25 cellular contexts compared by ENCODE assay signal in genomic region chrX:47645530-47645929, GRCh38. TPM values are rescaled to one million over a fixed set of nuclear protein-coding genes. Genes with fewer than 3 reads are reported as not detected.
DNase-seq lines count a peak whose midpoint lies in the region; ATAC-seq and TF ChIP-seq lines count a peak whose summit lies in the region.
"Had no signal": no experiment of that assay in that cellular context is flagged by ENCODE, and none has a peak within 500 bp of the region (broad histone marks: within the 10 kb centered on the region; RNA-seq: fewer than 3 reads in every experiment).

No MANE protein-coding gene starts in this region.

- H2BK12ac ChIP-seq in H9 (ENCODE audit: insufficient read length, low read depth, low read length): no peak overlapping the region

- H3T11ph ChIP-seq in H9 (ENCODE audit: low read length): no peak overlapping the region

- H3K4me1 Mint-ChIP-seq in H9: peaks cover 14 to 16% of the 10 kb centered on the region in 2 experiments
- H3K4me1 Mint-ChIP-seq in WTC11: peaks cover 15% of the 10 kb centered on the region
- peaks cover 16% of the 10 kb centered on the region for H3K4me1 Mint-ChIP-seq in mesothelial cell of epicardium

- peaks cover 52% of the 10 kb centered on the region for H3K9me3 ChIP-seq in H9 (ENCODE audit: control insufficient read depth, low read depth, low read length)
- H3K9me3 ChIP-seq in parathyroid adenoma (ENCODE audit: control insufficient read depth, low read length): no peaks in the 10 kb centered on the region
- H3K9me3 ChIP-seq in tibial nerve: no peaks in the 10 kb centered on the region
- H3K9me3 ChIP-seq: BE2C, gastrocnemius medialis, HAP-1 had no signal

- H2BK15ac ChIP-seq in H9 (ENCODE audit: low read depth, low read length): no peak overlapping the region

- H2BK5ac ChIP-seq in H9 (ENCODE audit: insufficient read length, low read length): no peak overlapping the region

- no peak overlapping the region for H4K91ac ChIP-seq in H9 (ENCODE audit: insufficient read length, low read depth, low read length)

- H3K27me3 Mint-ChIP-seq in H9 (ENCODE audit: low read depth): no peaks in the 10 kb centered on the region; the same call in none of the 2 replicates
- H3K27me3 Mint-ChIP-seq in WTC11 (ENCODE audit: low read depth): no peaks in the 10 kb centered on the region
- no peaks in the 10 kb centered on the region for H3K27me3 Mint-ChIP-seq in mesothelial cell of epicardium (ENCODE audit: low read depth)
- H3K27me3 Mint-ChIP-seq: type B pancreatic cell had no signal

- H3K27ac Mint-ChIP-seq in H9 (0 out of 7 replicates have a peak overlapping the region, but pooled peaks of 1 of the 3 experiments have one; percentile 23), WTC11 (peak overlapping the region; percentile 60; the same call in 1 of the 2 replicates), mesothelial cell of epicardium (no peak overlapping the region)

- H3K4me2 ChIP-seq in H9 (ENCODE audit: insufficient read depth, insufficient read length, low read length): no peak overlapping the region
- H3K4me2 ChIP-seq in parathyroid adenoma (ENCODE audit: low read length): no peak overlapping the region

- H3K36me3 Mint-ChIP-seq in H9 (ENCODE audit: insufficient read depth in 1 of 3, low read depth in 3 of 3) (peaks cover 30 to 54% (median 49%) of the 10 kb centered on the region in 3 experiments), WTC11 (peaks cover 17% of the 10 kb centered on the region), mesothelial cell of epicardium (peaks cover 16% of the 10 kb centered on the region)

- H3K9ac ChIP-seq in H9 (ENCODE audit: extremely low read depth, insufficient read length, low read length): peak overlapping the region; percentile 7
- no peak overlapping the region for H3K9ac ChIP-seq in parathyroid adenoma

- H4K8ac ChIP-seq in H9 (replicated peaks; ENCODE audit: insufficient read length, low read depth, low read length): no peak overlapping the region

- ATAC-seq in WTC11: no peak
- no peak for ATAC-seq in GM19397 (IDR thresholded peaks at IDR 0.05; ENCODE audit: unreplicated experiment)
- ATAC-seq: gastrocnemius medialis had no signal

- H3K36me3 ChIP-seq in parathyroid adenoma (ENCODE audit: control insufficient read depth, insufficient read depth, low read length) (no peaks in the 10 kb centered on the region), tibial nerve (peaks cover 0 to 20% (median 0%) of the 10 kb centered on the region in 3 donors)
- H3K36me3 ChIP-seq: BE2C had no signal

- no peak overlapping the region for H3K4me3 ChIP-seq in fibroblast of villous mesenchyme (ENCODE audit: low read depth, low read length)
- H3K4me3 ChIP-seq in parathyroid adenoma (ENCODE audit: low read depth, low read length): no peak overlapping the region
- no peak overlapping the region for H3K4me3 ChIP-seq in tibial nerve
- H3K4me3 ChIP-seq: gastrocnemius medialis, HAP-1, sigmoid colon had no signal

- CTCF ChIA-PET in WTC11 (lab: Charles Lee): interaction anchor here (2.0 kb wide), 1 partner anchor 77 kb away, joined by 12 read pairs; no protein-coding TSS in a partner anchor

- H3K79me2 ChIP-seq in H9 (ENCODE audit: insufficient read depth, low read length) (no peaks in the 10 kb centered on the region), parathyroid adenoma (peaks cover 9% of the 10 kb centered on the region)

- H3K9me3 Mint-ChIP-seq in H9 (peaks cover 79 to 82% of the 10 kb centered on the region in 2 experiments), WTC11 (0 out of 2 replicates have a peak, but pooled peaks cover 4% of the 10 kb centered on the region), mesothelial cell of epicardium (peaks cover 15% of the 10 kb centered on the region)
- H3K9me3 Mint-ChIP-seq: activated T-cell treated with anti-CD3 and anti-CD28 coated beads, Interleukin-2, amount 50 U/mL, for 4 hours; CD8-positive, alpha-beta memory T cell; type B pancreatic cell had no signal

- H3K18ac ChIP-seq in H9 (ENCODE audit: insufficient read length, low read depth, low read length): no peak overlapping the region

- H2AK5ac ChIP-seq in H9 (ENCODE audit: insufficient read length, low read length): no peak overlapping the region

- TF ChIP-seq CTCF in H9 (conservative IDR thresholded peaks at IDR 0.05): no peak
- TF ChIP-seq CTCF in WTC11 (IDR thresholded peaks at IDR 0.05): no peak
- no peak for TF ChIP-seq CTCF in fibroblast of villous mesenchyme (IDR thresholded peaks at IDR 0.05; ENCODE audit: insufficient read depth, low read depth, low read length)
- no peak for TF ChIP-seq CTCF in parathyroid adenoma (IDR thresholded peaks at IDR 0.05)
- TF ChIP-seq CTCF in tibial nerve (IDR thresholded peaks at IDR 0.05): no peak
- no peak for TF ChIP-seq CTCF in mesothelial cell of epicardium (IDR thresholded peaks at IDR 0.05; ENCODE audit: unreplicated experiment)

- H3K4me1 ChIP-seq in H9 (ENCODE audit: insufficient read depth, low read length) (no peaks in the 10 kb centered on the region), parathyroid adenoma (no peaks in the 10 kb centered on the region), tibial nerve (peaks cover 0 to 26% (median 4%) of the 10 kb centered on the region in 4 donors)
- H3K4me1 ChIP-seq: BE2C had no signal

- H3K27ac ChIP-seq in H9 (ENCODE audit: insufficient read length, low read depth, low read length) (no peak overlapping the region), parathyroid adenoma (peak overlapping the region; percentile 51), tibial nerve (peak overlapping the region in 1 of 4 donors; percentile 20)
- H3K27ac ChIP-seq: gastrocnemius medialis, sigmoid colon, VCaP had no signal

- no peaks in the 10 kb centered on the region for H4K20me1 ChIP-seq in H9 (ENCODE audit: control insufficient read depth, insufficient read depth, insufficient read length)

- no peak for DNase-seq in H9
- DNase-seq in WTC11 (ENCODE audit: low spot score): no peak
- peak; percentile 30 for DNase-seq in fibroblast of villous mesenchyme (ENCODE audit: low read depth)
- DNase-seq in DMS79 (lab: John Stamatoyannopoulos, UW): no peak
- DNase-seq in tibial nerve (ENCODE audit: low spot score in 2 of 2): no peak
- no peak for DNase-seq in mesothelial cell of epicardium (ENCODE audit: low spot score in 2 of 2, unreplicated experiment in 2 of 2)
- DNase-seq: activated CD4-positive, alpha-beta T cell treated with anti-CD3 and anti-CD28 coated beads for 48 hours; activated T-cell treated with anti-CD3 and anti-CD28 coated beads, Interleukin-2, amount 50 U/mL, for 4 hours; BE2C; CD8-positive, alpha-beta memory T cell; gastrocnemius medialis; Karpas-422; kidney glomerular epithelial cell; mesenchymal stem cell; MV-4-11; NCI-H1436; SHP77; sigmoid colon; stimulated activated CD4-positive, alpha-beta T cell treated with anti-CD3 and anti-CD28 coated beads, Interleukin-12 subunit alpha, Interleukin-12 subunit beta, amount 100 ng/mL, for 4 hours; stimulated activated CD4-positive, alpha-beta T cell treated with anti-CD3 and anti-CD28 coated beads, Interleukin-4, amount 100 ng/mL, for 1 hour had no signal

- H3K4me3 Mint-ChIP-seq in H9 (no peak overlapping the region), WTC11 (no peak overlapping the region), mesothelial cell of epicardium (no peak overlapping the region)
- H3K4me3 Mint-ChIP-seq: activated T-cell treated with anti-CD3 and anti-CD28 coated beads, Interleukin-2, amount 50 U/mL, for 4 hours; type B pancreatic cell had no signal

- H3K23ac ChIP-seq in H9 (ENCODE audit: insufficient read length, low read depth, low read length): no peak overlapping the region

- no peaks in the 10 kb centered on the region for H3K27me3 ChIP-seq in H9 (ENCODE audit: insufficient read depth, low read length)
- H3K27me3 ChIP-seq in parathyroid adenoma (ENCODE audit: control insufficient read depth, insufficient read depth, low read length): no peaks in the 10 kb centered on the region
- H3K27me3 ChIP-seq in tibial nerve: no peaks in the 10 kb centered on the region
- H3K27me3 ChIP-seq: BE2C, gastrocnemius medialis, sigmoid colon had no signal

- no peak for TF ChIP-seq EP300 in tibial nerve (IDR thresholded peaks at IDR 0.05)

- no peak overlapping the region for H3K56ac ChIP-seq in H9 (ENCODE audit: insufficient read length, low read depth, low read length)

- no peak overlapping the region for H3K4ac ChIP-seq in H9 (ENCODE audit: low read depth, low read length)

- H2AFZ ChIP-seq in H9 (ENCODE audit: low read length) (no peak overlapping the region), parathyroid adenoma (no peak overlapping the region)

- no CpG with 5 or more reads among the region's 10 CpGs for WGBS in H9 (ENCODE audit: extremely low coverage, insufficient read length, low lambda C conversion rate)
- WGBS in tibial nerve, 2 donors: 73 to 81% methylated on average over 10 of the region's 10 CpGs

- POLR2A ChIA-PET in WTC11 (lab: Charles Lee): interaction anchor here (1.3 kb wide), 1 partner anchor 21 kb away, joined by 4 read pairs; no protein-coding TSS in a partner anchor

- H3K23me2 ChIP-seq in H9 (ENCODE audit: insufficient read length, low read depth, low read length, poor library complexity, severe bottlenecking): no peaks in the 10 kb centered on the region

- no peak overlapping the region for H2BK120ac ChIP-seq in H9 (ENCODE audit: low read depth, low read length, poor library complexity, severe bottlenecking)

- no peak overlapping the region for H4K5ac ChIP-seq in H9 (ENCODE audit: insufficient read length, low read depth, low read length)

- TF ChIP-seq POLR2A in tibial nerve (IDR thresholded peaks at IDR 0.05): no peak

- peaks cover 2% of the 10 kb centered on the region for H3K79me1 ChIP-seq in H9 (ENCODE audit: insufficient read depth, low read depth, low read length, poor library complexity, severe bottlenecking)

- no peak overlapping the region for H3K14ac ChIP-seq in H9 (ENCODE audit: insufficient read depth, low read length)

- no peak overlapping the region for H2BK20ac ChIP-seq in H9 (ENCODE audit: low read depth, low read length, poor library complexity, severe bottlenecking)

RNA-seq across cellular contexts. Expression of gene ELK1, which starts 4.8 kb away (rescaled TPM):
- total RNA-seq in H9 (2021) (49.2 and 49.8 TPM in 2 replicates), WTC11 (2021) (35.2 to 35.8 TPM (median 35.3 TPM) in 3 replicates), fibroblast of villous mesenchyme (21.2 and 22.5 TPM in 2 replicates), tibial nerve (10 to 100 TPM; 22.9 to 38.4 (median 25.8) TPM), mesothelial cell of epicardium (34.6 to 35.4 TPM (median 35.0 TPM) in 3 replicates)

RNA-seq across cellular contexts. Expression of gene UXT, which starts 13.4 kb away (rescaled TPM):
- total RNA-seq in H9 (2021): 83.0 and 95.1 TPM in 2 replicates
- 68.6 to 80.5 TPM (median 79.9 TPM) in 3 replicates for total RNA-seq in WTC11 (2021)
- 91.5 and 101 TPM in 2 replicates for total RNA-seq in fibroblast of villous mesenchyme
- 100 to 1,000 TPM in 3 of 4 donors, 10 to 100 TPM in 1; 95.7 to 129 (median 118) TPM for total RNA-seq in tibial nerve
- total RNA-seq in mesothelial cell of epicardium: 70.1 to 71.5 TPM (median 71.4 TPM) in 3 replicates

RNA-seq across cellular contexts. Expression of gene CFP, which starts 15.8 kb away (rescaled TPM):
- total RNA-seq in H9 (2021) (2.3 and 2.8 TPM in 2 replicates), WTC11 (2021) (2.0 to 3.4 TPM (median 2.8 TPM) in 3 replicates), fibroblast of villous mesenchyme (under 0.01 and 0.32 TPM in 2 replicates), tibial nerve (10 to 100 TPM in 3 of 4 donors, 1 to 10 TPM in 1; 2.2 to 15.6 (median 12.1) TPM), mesothelial cell of epicardium (0.97 to 1.2 TPM (median 0.99 TPM) in 3 replicates)

RNA-seq across cellular contexts. Expression of gene SYN1, which starts 25.9 kb away (rescaled TPM):
- total RNA-seq in H9 (2021) (11.7 TPM in 2 replicates), WTC11 (2021) (7.1 to 8.3 TPM (median 7.3 TPM) in 3 replicates), fibroblast of villous mesenchyme (0.32 TPM in 1 of 2 replicates, not detected in the other), tibial nerve (1 to 10 TPM in 1 of 4 donors, under 1 TPM in 1, not detected in 2; 0.42 to 1.2 TPM), mesothelial cell of epicardium (3.7 to 4.4 TPM (median 4.2 TPM) in 3 replicates)
